ENCODE assay signal across 5 cellular contexts in genomic region chr3:87740894-87741293, GRCh38. TPM values are rescaled to one million over a fixed set of nuclear protein-coding genes. Genes with fewer than 3 reads are reported as not detected.
"Had no signal": no experiment of that assay in that cellular context is flagged by ENCODE, and none has a peak within 500 bp of the region (broad histone marks: within the 10 kb centered on the region; RNA-seq: fewer than 3 reads in every experiment).

No MANE protein-coding gene starts in this region.

RNA-seq across cellular contexts. Expression of gene HTR1F, which starts 51.6 kb away (rescaled TPM):
- total RNA-seq: natural killer cell treated with Interleukin-12 subunit alpha and Interleukin-12 subunit beta and Interleukin-15 and Interleukin-18, amount 100 ng/mL, for 72 hours; neural crest cell; osteocyte; pulmonary artery endothelial cell had no signal
- polyA plus RNA-seq: smooth muscle cell had no signal
